22 cellular contexts compared by ENCODE assay signal in the genomic region with DNA sequence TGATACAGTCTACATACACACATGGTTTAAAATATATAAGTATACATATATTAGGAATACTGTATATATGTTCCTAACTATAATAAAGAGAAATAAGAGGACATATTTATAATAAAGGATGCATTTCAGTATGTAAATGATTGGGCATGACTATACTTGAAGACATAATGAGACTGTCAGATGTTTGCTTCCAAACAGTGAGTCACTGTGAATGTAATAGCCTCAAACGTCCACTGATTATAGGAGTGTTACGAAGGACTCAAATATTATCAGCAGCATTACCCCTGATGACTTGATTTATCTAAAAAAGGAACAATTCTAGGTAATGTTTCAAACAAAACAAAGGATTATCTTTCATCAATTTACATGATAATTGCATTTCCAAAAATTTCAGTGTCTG.
"Had no signal": no experiment of that assay in that cellular context is flagged by ENCODE, and none has a peak within 500 bp of the region (broad histone marks: within the 10 kb centered on the region; RNA-seq: fewer than 3 reads in every experiment).

No MANE protein-coding gene starts in this region.

- DNase-seq: activated CD4-positive, alpha-beta T cell treated with anti-CD3 and anti-CD28 coated beads for 36 hours; activated CD4-positive, alpha-beta T cell treated with anti-CD3 and anti-CD28 coated beads, Interleukin-2, amount 50 U/mL, for 48 hours; activated naive CD8-positive, alpha-beta T cell treated with anti-CD3 and anti-CD28 coated beads for 36 hours; anterior cingulate cortex; effector CD4-positive, alpha-beta T cell; esophagus squamous epithelium; gastrocnemius medialis; head of caudate nucleus; mesenchymal stem cell; mucosa of descending colon; naive B cell; stimulated activated naive CD8-positive, alpha-beta T cell treated with anti-CD3 and anti-CD28 coated beads, Interleukin-15, Interleukin-2, amounts not matched to agents 100 U/mL and 50 U/mL, for 24 hours; substantia nigra; tibial artery had no signal

- H3K36me3 Mint-ChIP-seq: activated naive CD8-positive, alpha-beta T cell treated with anti-CD3 and anti-CD28 coated beads for 36 hours; WTC11 had no signal

- H3K9me3 Mint-ChIP-seq: activated naive CD8-positive, alpha-beta T cell treated with anti-CD3 and anti-CD28 coated beads for 36 hours; naive B cell; neural crest cell; T-helper 2 cell treated with Interferon-gamma antibody and Interleukin-4, amounts not matched to agents 5 μg/mL and 100 μg/mL, for 36 hours; WTC11 had no signal

- H3K36me3 ChIP-seq: esophagus squamous epithelium, gastrocnemius medialis, prostate gland, right atrium auricular region, tibial artery had no signal

- H3K4me1 Mint-ChIP-seq: activated CD4-positive, alpha-beta T cell treated with anti-CD3 and anti-CD28 coated beads for 36 hours; activated naive CD8-positive, alpha-beta T cell treated with anti-CD3 and anti-CD28 coated beads for 36 hours; naive B cell; neural crest cell; WTC11 had no signal

- FAIRE-seq: TTC549, urothelium cell line had no signal

- H3K4me1 ChIP-seq: esophagus squamous epithelium, gastrocnemius medialis, prostate gland, right atrium auricular region, tibial artery had no signal

- H3K4me3 ChIP-seq: esophagus squamous epithelium, gastrocnemius medialis, mucosa of descending colon, prostate gland, right atrium auricular region, skin epidermis, tibial artery had no signal

- ATAC-seq: activated CD4-positive, alpha-beta T cell treated with anti-CD3 and anti-CD28 coated beads for 36 hours; gastrocnemius medialis; mucosa of descending colon; stimulated activated naive CD8-positive, alpha-beta T cell treated with anti-CD3 and anti-CD28 coated beads, Interleukin-15, Interleukin-2, amounts not matched to agents 100 U/mL and 50 U/mL, for 24 hours; WTC11 had no signal

- H3K27ac ChIP-seq: esophagus squamous epithelium, gastrocnemius medialis, prostate gland, right atrium auricular region, skin epidermis, tibial artery had no signal

- H3K4me3 Mint-ChIP-seq: activated CD4-positive, alpha-beta T cell treated with anti-CD3 and anti-CD28 coated beads for 36 hours; activated naive CD8-positive, alpha-beta T cell treated with anti-CD3 and anti-CD28 coated beads for 36 hours; naive B cell; neural crest cell; T-helper 2 cell treated with Interferon-gamma antibody and Interleukin-4, amounts not matched to agents 5 μg/mL and 100 μg/mL, for 36 hours; WTC11 had no signal

- H3K27me3 ChIP-seq: gastrocnemius medialis, right atrium auricular region, tibial artery had no signal

- H3K27ac Mint-ChIP-seq: activated CD4-positive, alpha-beta T cell treated with anti-CD3 and anti-CD28 coated beads for 36 hours; activated naive CD8-positive, alpha-beta T cell treated with anti-CD3 and anti-CD28 coated beads for 36 hours; T-helper 2 cell treated with Interferon-gamma antibody and Interleukin-4, amounts not matched to agents 5 μg/mL and 100 μg/mL, for 36 hours; WTC11 had no signal

- H3K9me3 ChIP-seq: esophagus squamous epithelium, gastrocnemius medialis, mucosa of descending colon, prostate gland, right atrium auricular region, tibial artery had no signal
